Comparison of ENCODE assay signal across 11 cellular contexts in the genomic region with DNA sequence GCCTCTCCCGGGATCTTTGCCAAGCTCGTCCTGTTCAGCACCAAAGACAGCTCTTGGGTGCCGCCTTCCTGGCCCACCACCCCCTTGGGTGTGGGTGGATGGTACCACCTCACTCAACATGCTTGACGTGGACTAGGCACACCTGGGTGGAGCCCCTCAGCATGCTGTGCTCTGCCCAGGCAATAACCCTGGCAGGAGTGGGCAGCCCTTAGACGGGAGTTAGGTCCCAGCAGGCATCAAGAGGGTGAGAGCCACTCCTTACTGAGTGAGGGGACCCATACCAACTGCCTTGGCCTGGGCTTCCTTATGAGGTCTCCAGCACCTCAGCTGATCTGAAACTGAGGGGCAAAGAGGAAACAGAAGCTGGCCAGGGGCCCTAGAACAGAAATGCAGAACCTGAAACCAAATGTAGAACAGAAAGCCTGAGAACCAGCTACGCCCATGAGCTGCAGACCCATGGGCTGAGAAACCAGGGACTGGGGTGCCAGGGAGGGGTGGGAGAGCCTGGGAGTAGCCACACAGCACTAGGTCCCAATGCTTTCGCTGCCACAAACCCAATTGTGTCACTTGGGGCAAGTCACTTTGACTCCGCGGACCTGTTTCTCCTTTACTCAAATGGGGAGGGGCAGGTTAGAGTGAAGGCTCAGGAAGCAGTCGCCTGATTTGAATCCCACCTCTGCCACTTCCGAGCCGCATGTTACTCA. TPM values are rescaled to one million over a fixed set of nuclear protein-coding genes. Genes with fewer than 3 reads are reported as not detected.
A peak's percentile ranks its signal among the peaks of the same experiment; 100 is the strongest.
DNase-seq lines count a peak whose midpoint lies in the region; ATAC-seq and TF ChIP-seq lines count a peak whose summit lies in the region.
"Had no signal": no experiment of that assay in that cellular context is flagged by ENCODE, and none has a peak within 500 bp of the region (broad histone marks: within the 10 kb centered on the region; RNA-seq: fewer than 3 reads in every experiment).

No MANE protein-coding gene starts in this region.

- H3K4me1 Mint-ChIP-seq in stimulated activated naive CD8-positive, alpha-beta T cell treated with anti-CD3 and anti-CD28 coated beads, Interleukin-15, amount 100 ng/mL, for 72 hours: peaks cover 26% of the 10 kb centered on the region

- TF ChIP-seq CTCF in ovary (IDR thresholded peaks at IDR 0.05): no peak

- no peaks in the 10 kb centered on the region for H3K4me1 ChIP-seq in ovary (ENCODE audit: insufficient read depth)

- no peaks in the 10 kb centered on the region for H3K9me3 ChIP-seq in ovary

- 71 to 76% (median 72%) methylated on average over 12 of the region's 12 CpGs for whole genome bisulfite sequencing in ovary, 3 donors

- no peak overlapping the region for H3K4me3 ChIP-seq in ovary

- no peaks in the 10 kb centered on the region for H3K27me3 ChIP-seq in ovary

- no peak for TF ChIP-seq EP300 in ovary (IDR thresholded peaks at IDR 0.05)

- no peak overlapping the region for H3K27ac Mint-ChIP-seq in stimulated activated naive CD8-positive, alpha-beta T cell treated with anti-CD3 and anti-CD28 coated beads, Interleukin-15, amount 100 ng/mL, for 72 hours
- H3K27ac Mint-ChIP-seq: activated CD4-positive, alpha-beta T cell treated with anti-CD3 and anti-CD28 coated beads, Interleukin-2, amount 10 ng/mL, durations not matched to agents 24 days and 14 days had no signal

- intact Hi-C loops in left colon (cut with DNase I, micrococcal nuclease) (no loop called here), ovary (cut with DNase I) (no loop called here)

- H3K36me3 ChIP-seq in ovary: no peaks in the 10 kb centered on the region

- no peaks in the 10 kb centered on the region for H3K9me3 Mint-ChIP-seq in stimulated activated naive CD8-positive, alpha-beta T cell treated with anti-CD3 and anti-CD28 coated beads, Interleukin-15, amount 100 ng/mL, for 72 hours
- H3K9me3 Mint-ChIP-seq: activated CD4-positive, alpha-beta T cell treated with anti-CD3 and anti-CD28 coated beads, Interleukin-2, amount 10 ng/mL, durations not matched to agents 24 days and 14 days had no signal

- H3K27me3 Mint-ChIP-seq in stimulated activated naive CD8-positive, alpha-beta T cell treated with anti-CD3 and anti-CD28 coated beads, Interleukin-15, amount 100 ng/mL, for 72 hours: no peaks in the 10 kb centered on the region
- H3K27me3 Mint-ChIP-seq: activated CD4-positive, alpha-beta T cell treated with anti-CD3 and anti-CD28 coated beads, Interleukin-2, amount 10 ng/mL, durations not matched to agents 24 days and 14 days had no signal

- peak overlapping the region in 1 of 2 donors; percentile 11 for H3K4me3 Mint-ChIP-seq in stimulated activated naive CD8-positive, alpha-beta T cell treated with anti-CD3 and anti-CD28 coated beads, Interleukin-15, amount 100 ng/mL, for 72 hours
- H3K4me3 Mint-ChIP-seq: activated CD4-positive, alpha-beta T cell treated with anti-CD3 and anti-CD28 coated beads, Interleukin-2, amount 10 ng/mL, durations not matched to agents 24 days and 14 days had no signal

- no peak for TF ChIP-seq POLR2A in ovary (IDR thresholded peaks at IDR 0.05)

- peak; percentile 15 for ATAC-seq in stimulated activated naive CD8-positive, alpha-beta T cell treated with anti-CD3 and anti-CD28 coated beads, Interleukin-15, Interleukin-2, amounts not matched to agents 100 U/mL and 50 U/mL, for 24 hours
- no peak for ATAC-seq in stimulated activated naive CD8-positive, alpha-beta T cell treated with anti-CD3 and anti-CD28 coated beads, Interleukin-15, amount 100 ng/mL, for 72 hours
- ATAC-seq in left colon (peak; percentile 28), GM21360 (IDR thresholded peaks at IDR 0.05; ENCODE audit: unreplicated experiment) (no peak)
- ATAC-seq: HCT116 had no signal

- H3K27ac ChIP-seq in ovary: no peak overlapping the region

- no peak for DNase-seq in stimulated activated naive CD8-positive, alpha-beta T cell treated with anti-CD3 and anti-CD28 coated beads, Interleukin-15, Interleukin-2, amounts not matched to agents 100 U/mL and 50 U/mL, for 24 hours
- DNase-seq in stimulated activated naive CD8-positive, alpha-beta T cell treated with anti-CD3 and anti-CD28 coated beads, Interleukin-15, amount 100 ng/mL, for 72 hours: no peak
- DNase-seq in RPMI8226 (peak; percentile 51), left colon (no peak), NCI-H446 treated with DMSO at 0.1 percent for 48 hours (lab: John Stamatoyannopoulos, UW) (no peak), ovary (no peak)
- no peak for DNase-seq in activated CD4-positive, CD25-positive, alpha-beta regulatory T cell treated with anti-CD3 and anti-CD28 coated beads, Interleukin-2, amount 50 U/mL, for 72 hours
- DNase-seq: activated CD4-positive, alpha-beta T cell treated with anti-CD3 and anti-CD28 coated beads, Interleukin-2, amount 10 ng/mL, durations not matched to agents 24 days and 14 days had no signal

RNA-seq across cellular contexts. Expression of a gene that starts 2.0 kb away (rescaled TPM):
- 10 to 100 TPM in 1 of 2 donors, 1 to 10 TPM in 1; 5.1 to 13.5 TPM for total RNA-seq in left colon
- 10 to 100 TPM in 3 of 7 donors, 1 to 10 TPM in 4; 3.4 to 13.6 (median 5.2) TPM for total RNA-seq in ovary
- polyA plus RNA-seq in ovary: 1 to 10 TPM; 2.3 to 4.0 TPM
- polyA plus RNA-seq: BJ had no signal

RNA-seq across cellular contexts. Expression of a gene that starts 21.5 kb away (rescaled TPM):
- total RNA-seq in left colon (100 to 1,000 TPM; 142 to 149 TPM), ovary (100 to 1,000 TPM; 127 to 223 (median 186) TPM)
- polyA plus RNA-seq in ovary: 100 to 1,000 TPM; 114 to 164 TPM

RNA-seq across cellular contexts. Expression of a gene that starts 53.0 kb away (rescaled TPM):
- total RNA-seq in left colon (1 to 10 TPM; 2.0 to 4.0 TPM), ovary (1 to 10 TPM in 4 of 7 donors, under 1 TPM in 2, not detected in 1; 0.12 to 3.4 (median 2.1) TPM)
- polyA plus RNA-seq in ovary: 10 to 100 TPM in 1 of 2 donors, 1 to 10 TPM in 1; 7.7 to 43.1 TPM
- total RNA-seq: activated CD4-positive, alpha-beta T cell treated with anti-CD3 and anti-CD28 coated beads, Interleukin-2, amount 10 ng/mL, durations not matched to agents 24 days and 14 days had no signal

Comparison
In these comparisons a context has a peak if more than half of its experiments do, and no peak if none do; other contexts are left out.
1. ATAC-seq: peak in stimulated activated naive CD8-positive, alpha-beta T cell treated with anti-CD3 and anti-CD28 coated beads, Interleukin-15, Interleukin-2, amounts not matched to agents 100 U/mL and 50 U/mL, for 24 hours (single experiment) and left colon (single experiment); none in stimulated activated naive CD8-positive, alpha-beta T cell treated with anti-CD3 and anti-CD28 coated beads, Interleukin-15, amount 100 ng/mL, for 72 hours (single experiment) and GM21360 (single experiment).